11 cellular contexts compared by ENCODE assay signal in genomic region chr20:48538058-48538825, GRCh38.
DNase-seq lines count a peak whose midpoint lies in the region; ATAC-seq and TF ChIP-seq lines count a peak whose summit lies in the region.
"Had no signal": no experiment of that assay in that cellular context is flagged by ENCODE, and none has a peak within 500 bp of the region (broad histone marks: within the 10 kb centered on the region; RNA-seq: fewer than 3 reads in every experiment).

No MANE protein-coding gene starts in this region.

- 39 to 42% methylated on average over 10 of the region's 10 CpGs for WGBS in thyroid gland, 2 donors
- 57% methylated on average over 10 of the region's 10 CpGs for WGBS in suprapubic skin

- TF ChIP-seq POLR2A in thyroid gland (IDR thresholded peaks at IDR 0.05) (no peak), suprapubic skin (IDR thresholded peaks at IDR 0.05) (no peak)

- H3K9me3 ChIP-seq in iPS-18a (ENCODE audit: control insufficient read depth, low read depth, low read length) = no peaks in the 10 kb centered on the region
- no peaks in the 10 kb centered on the region for H3K9me3 ChIP-seq in thyroid gland
- H3K9me3 ChIP-seq in suprapubic skin = no peaks in the 10 kb centered on the region
- H3K9me3 ChIP-seq: right atrium auricular region had no signal

- ATAC-seq in SK-N-SH treated with all-trans-retinoic acid at 6 μM for 48 hours (peak; percentile 89), HG03175 (IDR thresholded peaks at IDR 0.05; ENCODE audit: unreplicated experiment) (no peak)
- ATAC-seq: GM12878 had no signal

- H3K36me3 Mint-ChIP-seq in activated naive CD4-positive, alpha-beta T cell treated with anti-CD3 and anti-CD28 coated beads, Interleukin-2, amount 50 U/mL, for 24 hours = no peaks in the 10 kb centered on the region
- H3K36me3 Mint-ChIP-seq in activated naive CD4-positive, alpha-beta T cell treated with anti-CD3 and anti-CD28 coated beads, Interleukin-2, amount 10 ng/mL, durations not matched to agents 7 days and 5 days = no peaks in the 10 kb centered on the region

- peak overlapping the region; percentile 2 for H3K27ac ChIP-seq in iPS-18a (ENCODE audit: low read length)
- H3K27ac ChIP-seq in thyroid gland = peak overlapping the region in 1 of 3 donors; percentile 27
- H3K27ac ChIP-seq in suprapubic skin = no peak overlapping the region
- H3K27ac ChIP-seq: right atrium auricular region had no signal

- CTCF ChIA-PET in activated naive CD4-positive, alpha-beta T cell treated with anti-CD3 and anti-CD28 coated beads, Interleukin-2, amount 10 ng/mL, durations not matched to agents 7 days and 5 days (lab: Charles Lee) = no interaction called here

- no peak for DNase-seq in activated naive CD4-positive, alpha-beta T cell treated with anti-CD3 and anti-CD28 coated beads, Interleukin-2, amount 10 ng/mL, durations not matched to agents 7 days and 5 days
- peak; percentile 89 to 96 for DNase-seq in thyroid gland
- DNase-seq in DMS79 treated with DMSO at 0.1 percent for 48 hours (lab: John Stamatoyannopoulos, UW) = no peak
- DNase-seq in suprapubic skin (ENCODE audit: low spot score in 2 of 2) = no peak
- DNase-seq: kidney had no signal

- peaks cover 18% of the 10 kb centered on the region for H3K4me1 ChIP-seq in iPS-18a (ENCODE audit: control insufficient read depth, low read depth, low read length)
- H3K4me1 ChIP-seq in thyroid gland = peaks cover 0 to 5% of the 10 kb centered on the region in 2 donors
- no peaks in the 10 kb centered on the region for H3K4me1 ChIP-seq in suprapubic skin
- H3K4me1 ChIP-seq: right atrium auricular region had no signal

- H3K4me1 Mint-ChIP-seq in activated naive CD4-positive, alpha-beta T cell treated with anti-CD3 and anti-CD28 coated beads, Interleukin-2, amount 50 U/mL, for 24 hours = no peaks in the 10 kb centered on the region
- no peaks in the 10 kb centered on the region for H3K4me1 Mint-ChIP-seq in activated naive CD4-positive, alpha-beta T cell treated with anti-CD3 and anti-CD28 coated beads, Interleukin-2, amount 10 ng/mL, durations not matched to agents 7 days and 5 days

- no peak overlapping the region for H3K4me3 Mint-ChIP-seq in activated naive CD4-positive, alpha-beta T cell treated with anti-CD3 and anti-CD28 coated beads, Interleukin-2, amount 50 U/mL, for 24 hours
- H3K4me3 Mint-ChIP-seq in activated naive CD4-positive, alpha-beta T cell treated with anti-CD3 and anti-CD28 coated beads, Interleukin-2, amount 10 ng/mL, durations not matched to agents 7 days and 5 days = no peak overlapping the region

- H3K9ac ChIP-seq in iPS-18a (ENCODE audit: low read length) = no peak overlapping the region

- intact Hi-C loops in thyroid gland (cut with DNase I) = no loop called here

- H3K4me3 ChIP-seq in iPS-18a (ENCODE audit: low read length) (peak overlapping the region; percentile 0), thyroid gland (replicated peaks in 1 of 3) (no peak overlapping the region), suprapubic skin (no peak overlapping the region)
- H3K4me3 ChIP-seq: GM12878, right atrium auricular region had no signal

- no peak for TF ChIP-seq EP300 in suprapubic skin (IDR thresholded peaks at IDR 0.05)

- peaks cover 4% of the 10 kb centered on the region for H3K27me3 Mint-ChIP-seq in activated naive CD4-positive, alpha-beta T cell treated with anti-CD3 and anti-CD28 coated beads, Interleukin-2, amount 50 U/mL, for 24 hours
- H3K27me3 Mint-ChIP-seq in activated naive CD4-positive, alpha-beta T cell treated with anti-CD3 and anti-CD28 coated beads, Interleukin-2, amount 10 ng/mL, durations not matched to agents 7 days and 5 days = peaks cover 22% of the 10 kb centered on the region

- no peaks in the 10 kb centered on the region for H3K9me3 Mint-ChIP-seq in activated naive CD4-positive, alpha-beta T cell treated with anti-CD3 and anti-CD28 coated beads, Interleukin-2, amount 50 U/mL, for 24 hours
- peaks cover 2% of the 10 kb centered on the region for H3K9me3 Mint-ChIP-seq in activated naive CD4-positive, alpha-beta T cell treated with anti-CD3 and anti-CD28 coated beads, Interleukin-2, amount 10 ng/mL, durations not matched to agents 7 days and 5 days

- H3K27ac Mint-ChIP-seq in activated naive CD4-positive, alpha-beta T cell treated with anti-CD3 and anti-CD28 coated beads, Interleukin-2, amount 50 U/mL, for 24 hours = peak overlapping the region; percentile 42
- no peak overlapping the region for H3K27ac Mint-ChIP-seq in activated naive CD4-positive, alpha-beta T cell treated with anti-CD3 and anti-CD28 coated beads, Interleukin-2, amount 10 ng/mL, durations not matched to agents 7 days and 5 days

- TF ChIP-seq CTCF in thyroid gland (IDR thresholded peaks at IDR 0.05) (no peak), suprapubic skin (IDR thresholded peaks at IDR 0.05) (no peak)

- H3K27me3 ChIP-seq in iPS-18a (ENCODE audit: control insufficient read depth, insufficient read depth, low read length) (no peaks in the 10 kb centered on the region), thyroid gland (no peaks in the 10 kb centered on the region), suprapubic skin (peaks cover 48% of the 10 kb centered on the region)
- H3K27me3 ChIP-seq: right atrium auricular region had no signal

- no peaks in the 10 kb centered on the region for H3K36me3 ChIP-seq in iPS-18a (ENCODE audit: control insufficient read depth, low read depth, low read length)
- no peaks in the 10 kb centered on the region for H3K36me3 ChIP-seq in thyroid gland
- H3K36me3 ChIP-seq in suprapubic skin = no peaks in the 10 kb centered on the region
- H3K36me3 ChIP-seq: right atrium auricular region had no signal

TF ChIP-seq in SK-N-SH treated with all-trans-retinoic acid at 6 μM for 48 hours, 23 proteins besides CTCF, POLR2A, EP300 and RAD21:
- TF ChIP-seq ISL1 (CRISPR knock-in tag; IDR thresholded peaks at IDR 0.05) = peak; percentile 60
- no peak for TF ChIP-seq TSHZ2 (CRISPR knock-in tag; IDR thresholded peaks at IDR 0.05)
- peak; percentile 70 for TF ChIP-seq ZFP3 (CRISPR knock-in tag; IDR thresholded peaks at IDR 0.05)
- TF ChIP-seq ZNF8 (CRISPR knock-in tag; IDR thresholded peaks at IDR 0.05) = no peak
- TF ChIP-seq GLIS3 (CRISPR knock-in tag; IDR thresholded peaks at IDR 0.05) = no peak
- no peak for TF ChIP-seq ZFP30 (CRISPR knock-in tag; IDR thresholded peaks at IDR 0.05)
- TF ChIP-seq ZC3H10 (CRISPR knock-in tag; IDR thresholded peaks at IDR 0.05) = no peak

Comparison
In these comparisons a context has a peak if more than half of its experiments do, and no peak if none do; other contexts are left out.
1. DNase-seq: peak in thyroid gland (2 of 2); none in activated naive CD4-positive, alpha-beta T cell treated with anti-CD3 and anti-CD28 coated beads, Interleukin-2, amount 10 ng/mL, durations not matched to agents 7 days and 5 days (single experiment), DMS79 treated with DMSO at 0.1 percent for 48 hours (single experiment) and suprapubic skin (0 of 2).